Comparison of ENCODE assay signal across 2 cellular contexts in the genomic region with DNA sequence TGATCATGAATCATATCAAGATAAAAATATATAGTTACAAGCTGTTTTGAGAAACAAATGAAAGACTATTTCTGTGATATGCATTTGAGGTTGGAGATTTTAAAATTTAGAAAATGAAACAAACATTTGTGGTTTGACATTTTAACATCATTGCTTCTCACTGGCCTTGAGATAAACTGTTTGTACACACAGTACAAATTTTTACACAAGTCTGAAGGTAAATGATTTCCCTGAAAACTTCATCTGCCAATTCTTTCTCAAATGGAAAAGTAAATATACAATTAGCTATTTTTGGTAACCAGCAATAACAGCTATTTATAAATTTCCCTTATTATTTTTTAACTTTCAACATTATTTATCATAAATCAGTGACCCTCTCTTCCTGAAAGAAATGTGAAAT.
A peak's percentile ranks its signal among the peaks of the same experiment; 100 is the strongest.
TF ChIP-seq lines count a peak whose summit lies in the region.

No MANE protein-coding gene starts in this region.

TF ChIP-seq in liver, 16 proteins besides CTCF, POLR2A, EP300 and RAD21 (continued from another document):
- TF ChIP-seq GABPA (IDR thresholded peaks at IDR 0.05 in 1 of 2, conservative IDR thresholded peaks at IDR 0.05 in 1 of 2): no peak
- no peak for TF ChIP-seq ATF3 (IDR thresholded peaks at IDR 0.05)
- peak; percentile 55 for TF ChIP-seq FOXA2 (IDR thresholded peaks at IDR 0.05)
- TF ChIP-seq REST (IDR thresholded peaks at IDR 0.05): no peak
- TF ChIP-seq NR2F2 (IDR thresholded peaks at IDR 0.05): no peak
- TF ChIP-seq YY1 (IDR thresholded peaks at IDR 0.05): no peak
- TF ChIP-seq HNF4G (IDR thresholded peaks at IDR 0.05): no peak
- no peak for TF ChIP-seq MAX (IDR thresholded peaks at IDR 0.05)
- TF ChIP-seq, protein P1, sequence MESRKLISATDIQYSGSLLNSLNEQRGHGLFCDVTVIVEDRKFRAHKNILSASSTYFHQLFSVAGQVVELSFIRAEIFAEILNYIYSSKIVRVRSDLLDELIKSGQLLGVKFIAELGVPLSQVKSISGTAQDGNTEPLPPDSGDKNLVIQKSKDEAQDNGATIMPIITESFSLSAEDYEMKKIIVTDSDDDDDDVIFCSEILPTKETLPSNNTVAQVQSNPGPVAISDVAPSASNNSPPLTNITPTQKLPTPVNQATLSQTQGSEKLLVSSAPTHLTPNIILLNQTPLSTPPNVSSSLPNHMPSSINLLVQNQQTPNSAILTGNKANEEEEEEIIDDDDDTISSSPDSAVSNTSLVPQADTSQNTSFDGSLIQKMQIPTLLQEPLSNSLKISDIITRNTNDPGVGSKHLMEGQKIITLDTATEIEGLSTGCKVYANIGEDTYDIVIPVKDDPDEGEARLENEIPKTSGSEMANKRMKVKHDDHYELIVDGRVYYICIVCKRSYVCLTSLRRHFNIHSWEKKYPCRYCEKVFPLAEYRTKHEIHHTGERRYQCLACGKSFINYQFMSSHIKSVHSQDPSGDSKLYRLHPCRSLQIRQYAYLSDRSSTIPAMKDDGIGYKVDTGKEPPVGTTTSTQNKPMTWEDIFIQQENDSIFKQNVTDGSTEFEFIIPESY (IDR thresholded peaks at IDR 0.05): peak; percentile 11
- TF ChIP-seq FOXA1 (IDR thresholded peaks at IDR 0.05): peak; percentile 64

TF ChIP-seq in HepG2, 621 proteins besides CTCF, POLR2A, EP300 and RAD21 (continued from another document):
- TF ChIP-seq ZNF781 (CRISPR knock-in tag; IDR thresholded peaks at IDR 0.05; ENCODE audit: borderline replicate concordance, not compliant biosample characterization): no peak
- no peak for TF ChIP-seq HOXA7 (CRISPR knock-in tag; IDR thresholded peaks at IDR 0.05)
